Comparison of ENCODE assay signal across 1 cellular context in the genomic region with DNA sequence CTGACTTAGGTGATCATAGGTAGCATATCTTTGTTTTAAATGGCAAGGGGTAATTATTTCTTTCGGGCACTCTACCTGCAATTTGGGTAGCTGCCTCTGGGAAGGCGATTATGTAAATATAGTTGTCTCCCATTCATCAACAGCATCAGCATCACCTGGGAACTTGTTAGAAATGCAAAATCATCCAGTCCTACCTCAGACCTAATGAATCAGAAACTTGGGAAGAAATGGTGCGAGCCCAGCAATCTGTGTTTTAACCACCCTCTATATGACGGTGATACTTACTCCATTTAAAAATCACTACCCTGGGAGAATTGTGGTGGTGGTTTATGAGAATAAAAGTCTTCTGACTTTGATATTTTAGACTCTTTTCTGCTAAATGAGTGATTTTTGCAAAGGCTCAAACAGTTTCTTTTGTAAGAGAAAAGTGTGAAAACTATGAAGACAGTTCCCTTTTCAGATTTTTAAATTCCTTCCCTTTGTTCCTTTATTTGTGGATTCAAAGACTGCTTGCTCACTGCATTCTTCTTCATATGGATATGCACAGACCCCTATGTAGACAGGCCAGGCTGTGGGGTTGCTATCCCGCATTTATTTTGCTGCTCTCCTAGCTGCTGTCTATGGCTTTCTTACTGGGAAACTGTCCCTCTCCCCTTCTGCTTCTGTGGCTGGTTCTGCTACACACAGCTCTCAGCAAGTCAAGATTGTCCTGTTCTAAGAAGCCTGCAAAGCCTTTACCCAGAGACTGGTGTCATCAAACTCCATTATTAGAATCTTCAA.
TF ChIP-seq lines count a peak whose summit lies in the region.

No MANE protein-coding gene starts in this region.

TF ChIP-seq in GM23338, 12 proteins besides CTCF, POLR2A, EP300 and RAD21 (continued from another document):
- TF ChIP-seq, protein P1, sequence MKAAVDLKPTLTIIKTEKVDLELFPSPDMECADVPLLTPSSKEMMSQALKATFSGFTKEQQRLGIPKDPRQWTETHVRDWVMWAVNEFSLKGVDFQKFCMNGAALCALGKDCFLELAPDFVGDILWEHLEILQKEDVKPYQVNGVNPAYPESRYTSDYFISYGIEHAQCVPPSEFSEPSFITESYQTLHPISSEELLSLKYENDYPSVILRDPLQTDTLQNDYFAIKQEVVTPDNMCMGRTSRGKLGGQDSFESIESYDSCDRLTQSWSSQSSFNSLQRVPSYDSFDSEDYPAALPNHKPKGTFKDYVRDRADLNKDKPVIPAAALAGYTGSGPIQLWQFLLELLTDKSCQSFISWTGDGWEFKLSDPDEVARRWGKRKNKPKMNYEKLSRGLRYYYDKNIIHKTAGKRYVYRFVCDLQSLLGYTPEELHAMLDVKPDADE (IDR thresholded peaks at IDR 0.05) = no peak
- TF ChIP-seq CREB1 (CRISPR knock-in tag; IDR thresholded peaks at IDR 0.05; ENCODE audit: low read depth) = no peak
- TF ChIP-seq EZH2 (IDR thresholded peaks at IDR 0.05; ENCODE audit: low read depth, unreplicated experiment) = no peak
- TF ChIP-seq STAT1 (IDR thresholded peaks at IDR 0.05; ENCODE audit: unreplicated experiment) = no peak
- TF ChIP-seq JUNB (IDR thresholded peaks at IDR 0.05; ENCODE audit: unreplicated experiment) = no peak
